In the genomic region with DNA sequence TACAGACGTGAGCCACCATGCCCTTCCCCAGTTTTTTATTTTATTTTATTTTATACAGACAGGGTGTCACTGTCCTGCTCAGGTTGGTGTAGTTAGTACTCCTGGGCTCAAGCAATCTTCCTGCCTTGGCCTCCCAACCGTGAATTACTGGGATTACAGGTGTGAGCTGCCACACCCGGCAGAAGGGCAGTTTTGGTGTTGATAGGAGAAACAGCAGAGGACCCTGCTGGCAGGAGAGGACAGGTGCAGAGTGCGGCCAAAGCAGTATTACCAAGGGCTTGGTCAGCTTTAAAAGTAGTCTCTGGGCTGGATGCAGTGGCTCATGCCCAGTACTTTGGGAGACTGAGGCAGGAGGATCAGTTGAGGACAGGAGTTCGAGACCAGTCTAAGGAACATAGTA, we compare ENCODE assay signal across 24 cellular contexts.
"Had no signal": no experiment of that assay in that cellular context is flagged by ENCODE, and none has a peak within 500 bp of the region (broad histone marks: within the 10 kb centered on the region; RNA-seq: fewer than 3 reads in every experiment).

No MANE protein-coding gene starts in this region.

- H3K4me3 ChIP-seq: body of pancreas, psoas muscle, suprapubic skin, upper lobe of right lung had no signal

- DNase-seq: activated CD4-positive, alpha-beta memory T cell treated with anti-CD3 and anti-CD28 coated beads for 36 hours; activated CD4-positive, alpha-beta T cell treated with anti-CD3 and anti-CD28 coated beads for 4 hours; activated naive CD4-positive, alpha-beta T cell treated with Interleukin-2 at 50 U/mL for 16 hours; activated naive CD8-positive, alpha-beta T cell treated with anti-CD3 and anti-CD28 coated beads, Interleukin-2, amount 10 ng/mL, durations not matched to agents 7 days and 5 days; amygdala; body of pancreas; caudate nucleus; foreskin melanocyte; head of caudate nucleus; midbrain; nephron progenitor cell; psoas muscle; right cardiac atrium; small intestine; stimulated activated CD4-positive, alpha-beta T cell treated with anti-CD3 and anti-CD28 coated beads, Interleukin-15, amount 100 ng/mL, for 24 hours; stimulated activated CD4-positive, alpha-beta T cell treated with anti-CD3 and anti-CD28 coated beads, Interleukin-2, amount 100 ng/mL, for 48 hours; T-helper 17 cell; upper lobe of right lung had no signal

- H3K27me3 Mint-ChIP-seq: activated CD4-positive, alpha-beta memory T cell treated with anti-CD3 and anti-CD28 coated beads for 36 hours; activated naive CD8-positive, alpha-beta T cell treated with anti-CD3 and anti-CD28 coated beads, Interleukin-2, amount 10 ng/mL, durations not matched to agents 7 days and 5 days; stimulated activated naive CD8-positive, alpha-beta T cell treated with anti-CD3 and anti-CD28 coated beads, Interleukin-15, Interleukin-2, amounts not matched to agents 100 ng/mL and 50 ng/mL, for 24 hours; T-helper 17 cell had no signal

- H3K4me3 Mint-ChIP-seq: activated CD4-positive, alpha-beta memory T cell treated with anti-CD3 and anti-CD28 coated beads for 36 hours; activated naive CD8-positive, alpha-beta T cell treated with anti-CD3 and anti-CD28 coated beads, Interleukin-2, amount 10 ng/mL, durations not matched to agents 7 days and 5 days; nephron progenitor cell; stimulated activated naive CD8-positive, alpha-beta T cell treated with anti-CD3 and anti-CD28 coated beads, Interleukin-15, Interleukin-2, amounts not matched to agents 100 ng/mL and 50 ng/mL, for 24 hours; T-helper 17 cell had no signal

- H3K9me3 Mint-ChIP-seq: activated CD4-positive, alpha-beta memory T cell treated with anti-CD3 and anti-CD28 coated beads for 36 hours; activated naive CD8-positive, alpha-beta T cell treated with anti-CD3 and anti-CD28 coated beads, Interleukin-2, amount 10 ng/mL, durations not matched to agents 7 days and 5 days; activated T-helper 2 cell treated with anti-CD3 and anti-CD28 coated beads, Interferon-gamma antibody, Interleukin-2, Interleukin-4, amounts not matched to agents 10 μg/mL and 5 μg/mL and 100 μg/mL, durations not matched to agents 14 hours and 24 hours and 36 hours; stimulated activated naive CD8-positive, alpha-beta T cell treated with anti-CD3 and anti-CD28 coated beads, Interleukin-15, Interleukin-2, amounts not matched to agents 100 ng/mL and 50 ng/mL, for 24 hours had no signal

- FAIRE-seq: keratinocyte, small intestine had no signal

- ATAC-seq: body of pancreas, left lobe of liver, psoas muscle, right cardiac atrium, T-helper 17 cell, upper lobe of right lung had no signal

- H3K4me1 ChIP-seq: body of pancreas had no signal

- H3K27ac Mint-ChIP-seq: activated CD4-positive, alpha-beta memory T cell treated with anti-CD3 and anti-CD28 coated beads for 36 hours; activated naive CD8-positive, alpha-beta T cell treated with anti-CD3 and anti-CD28 coated beads, Interleukin-2, amount 10 ng/mL, durations not matched to agents 7 days and 5 days; activated T-helper 2 cell treated with anti-CD3 and anti-CD28 coated beads, Interferon-gamma antibody, Interleukin-2, Interleukin-4, amounts not matched to agents 10 μg/mL and 5 μg/mL and 100 μg/mL, durations not matched to agents 14 hours and 24 hours and 36 hours; nephron progenitor cell; stimulated activated naive CD8-positive, alpha-beta T cell treated with anti-CD3 and anti-CD28 coated beads, Interleukin-15, Interleukin-2, amounts not matched to agents 100 ng/mL and 50 ng/mL, for 24 hours had no signal

- H3K36me3 ChIP-seq: suprapubic skin, upper lobe of right lung had no signal

- H3K9me3 ChIP-seq: body of pancreas, suprapubic skin, upper lobe of right lung had no signal

- H3K27me3 ChIP-seq: body of pancreas, suprapubic skin, upper lobe of right lung had no signal

- H3K27ac ChIP-seq: body of pancreas, epithelial cell of prostate, psoas muscle, suprapubic skin, upper lobe of right lung had no signal
